Comparison of ENCODE assay signal across 16 cellular contexts in the genomic region with DNA sequence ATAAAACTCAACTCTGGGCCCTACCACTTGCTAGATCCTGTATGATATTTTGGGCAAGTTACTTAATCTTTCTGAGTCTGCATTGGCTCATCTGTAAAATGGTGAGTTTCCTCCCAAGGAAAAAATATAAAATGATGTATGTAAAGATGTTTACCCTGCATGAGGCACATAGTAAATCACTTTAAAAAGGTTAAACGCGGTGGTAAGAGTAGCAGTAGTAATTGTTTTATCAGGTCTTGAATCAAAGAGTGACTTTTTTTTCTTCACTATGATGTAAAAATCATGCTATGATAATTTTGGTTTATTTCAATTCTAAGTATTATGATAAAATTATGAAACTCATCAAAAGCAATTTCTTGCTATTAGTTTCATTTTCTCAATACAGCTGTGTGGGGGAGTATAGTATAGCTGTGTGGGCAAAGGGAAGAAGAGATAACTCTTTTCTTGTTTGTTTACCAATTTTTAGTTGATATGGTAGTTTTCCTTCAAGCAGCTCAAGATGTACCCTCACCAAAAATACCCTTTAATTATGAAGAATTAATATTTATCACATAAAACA. TPM values are rescaled to one million over a fixed set of nuclear protein-coding genes. Genes with fewer than 3 reads are reported as not detected.
DNase-seq lines count a peak whose midpoint lies in the region; ATAC-seq lines count a peak whose summit lies in the region.
"Had no signal": no experiment of that assay in that cellular context is flagged by ENCODE, and none has a peak within 500 bp of the region (broad histone marks: within the 10 kb centered on the region; RNA-seq: fewer than 3 reads in every experiment).

No MANE protein-coding gene starts in this region.

- peaks cover 0 to 2% (median 0%) of the 10 kb centered on the region in 7 donors for H3K9me3 Mint-ChIP-seq in CD4-positive, CD25-positive, alpha-beta regulatory T cell
- no peaks in the 10 kb centered on the region for H3K9me3 Mint-ChIP-seq in activated naive CD4-positive, alpha-beta T cell treated with anti-CD3 and anti-CD28 coated beads, Interleukin-2, amount 50 U/mL, for 72 hours

- H3K4me3 Mint-ChIP-seq in CD4-positive, CD25-positive, alpha-beta regulatory T cell: peak overlapping the region; percentile 66 to 93 (median 81)
- H3K4me3 Mint-ChIP-seq: brain had no signal

- H3K27ac Mint-ChIP-seq in CD4-positive, CD25-positive, alpha-beta regulatory T cell: peak overlapping the region; percentile 86 to 98 (median 88)
- peak overlapping the region; percentile 31 to 95 for H3K27ac Mint-ChIP-seq in activated naive CD4-positive, alpha-beta T cell treated with anti-CD3 and anti-CD28 coated beads, Interleukin-2, amount 50 U/mL, for 72 hours
- H3K27ac Mint-ChIP-seq: brain had no signal

- H3K36me3 ChIP-seq in CD4-positive, CD25-positive, alpha-beta regulatory T cell (ENCODE audit: control insufficient read depth, insufficient read depth, low read length): peaks cover 6% of the 10 kb centered on the region
- H3K36me3 ChIP-seq: lower lobe of right lung had no signal

- in situ Hi-C loops in KBM-7 (cut with MboI; ENCODE audit: low pct_unique_long_range_greater_than_20kb, low sequenced_read_pairs): no loop called here

- DNase-seq in CD4-positive, CD25-positive, alpha-beta regulatory T cell: peak in 2 of 3 donors; percentile 19 to 61
- no peak for DNase-seq in activated naive CD4-positive, alpha-beta T cell treated with anti-CD3 and anti-CD28 coated beads, Interleukin-2, amount 50 U/mL, for 72 hours (ENCODE audit: low spot score in 2 of 2)
- DNase-seq in NCI-H446 (lab: John Stamatoyannopoulos, UW): no peak
- DNase-seq in HT-29 (ENCODE audit: low spot score): no peak
- DNase-seq in KBM-7: no peak
- DNase-seq: hippocampal formation; lower lobe of right lung; NCI-H1436 treated with DMSO at 0.1 percent for 48 hours; NCI-H748 treated with DMSO at 0.1 percent for 48 hours; stimulated activated naive CD4-positive, alpha-beta T cell treated with Interleukin-2 at 50 U/mL for 16 hours had no signal

- peak overlapping the region; percentile 70 for H3K27ac ChIP-seq in CD4-positive, CD25-positive, alpha-beta regulatory T cell (ENCODE audit: insufficient read depth, low read length, poor library complexity, severe bottlenecking)
- H3K27ac ChIP-seq: lower lobe of right lung, parathyroid adenoma, SK-N-MC had no signal

- peak overlapping the region; percentile 83 for H3K4me3 ChIP-seq in CD4-positive, CD25-positive, alpha-beta regulatory T cell (ENCODE audit: low read depth, low read length)
- H3K4me3 ChIP-seq: lower lobe of right lung, SK-N-MC had no signal

- H3K9me3 ChIP-seq in CD4-positive, CD25-positive, alpha-beta regulatory T cell (ENCODE audit: control insufficient read depth in 2 of 2, low read length in 2 of 2): no peaks in the 10 kb centered on the region
- H3K9me3 ChIP-seq: lower lobe of right lung had no signal

- ATAC-seq in CD4-positive, CD25-positive, alpha-beta regulatory T cell (ENCODE audit: low read depth in 2 of 2): peak; percentile 73 to 77
- ATAC-seq in GM18498 (IDR thresholded peaks at IDR 0.05; ENCODE audit: unreplicated experiment) (peak; percentile 36), HG03378 (IDR thresholded peaks at IDR 0.05; ENCODE audit: unreplicated experiment) (peak; percentile 22), GM18520 (IDR thresholded peaks at IDR 0.05; ENCODE audit: unreplicated experiment) (no peak)
- peak in 1 of 2 donors; percentile 55 for ATAC-seq in activated naive CD4-positive, alpha-beta T cell treated with anti-CD3 and anti-CD28 coated beads, Interleukin-2, amount 50 U/mL, for 72 hours

- H3K27me3 ChIP-seq in CD4-positive, CD25-positive, alpha-beta regulatory T cell (ENCODE audit: control insufficient read depth, insufficient read depth, low read length): no peaks in the 10 kb centered on the region

- peaks cover 35% of the 10 kb centered on the region for H3K36me3 Mint-ChIP-seq in CD4-positive, CD25-positive, alpha-beta regulatory T cell
- peaks cover 0 to 9% of the 10 kb centered on the region in 2 donors for H3K36me3 Mint-ChIP-seq in activated naive CD4-positive, alpha-beta T cell treated with anti-CD3 and anti-CD28 coated beads, Interleukin-2, amount 50 U/mL, for 72 hours
- H3K36me3 Mint-ChIP-seq: brain had no signal

- H3K4me1 ChIP-seq in CD4-positive, CD25-positive, alpha-beta regulatory T cell (ENCODE audit: control insufficient read depth, insufficient read depth, low read length, poor library complexity, severe bottlenecking): peaks cover 79% of the 10 kb centered on the region
- H3K4me1 ChIP-seq: parathyroid adenoma had no signal

- H3K4me1 Mint-ChIP-seq in CD4-positive, CD25-positive, alpha-beta regulatory T cell: peaks cover 74 to 98% (median 89%) of the 10 kb centered on the region in 4 donors
- H3K4me1 Mint-ChIP-seq: brain had no signal

- H3K27me3 Mint-ChIP-seq in CD4-positive, CD25-positive, alpha-beta regulatory T cell: no peaks in the 10 kb centered on the region

RNA-seq across cellular contexts. Expression of a gene that starts 10.7 kb away (rescaled TPM):
- total RNA-seq in CD4-positive, CD25-positive, alpha-beta regulatory T cell: 261 TPM
- polyA plus RNA-seq in CD4-positive, CD25-positive, alpha-beta regulatory T cell: 100 to 1,000 TPM; 242 to 285 (median 260) TPM
- 100 to 1,000 TPM in 1 of 2 donors, 10 to 100 TPM in 1; 91.4 to 103 TPM for total RNA-seq in activated naive CD4-positive, alpha-beta T cell treated with anti-CD3 and anti-CD28 coated beads, Interleukin-2, amount 50 U/mL, for 72 hours
- total RNA-seq in HT-29 (2014; rRNA removed; shearing (Covaris generic)): not detected in 2 replicates

Comparison
In these comparisons a context has a peak if more than half of its experiments do, and no peak if none do; other contexts are left out.
1. DNase-seq: peak in CD4-positive, CD25-positive, alpha-beta regulatory T cell (2 of 3); none in activated naive CD4-positive, alpha-beta T cell treated with anti-CD3 and anti-CD28 coated beads, Interleukin-2, amount 50 U/mL, for 72 hours (0 of 2), NCI-H446 (0 of 2), HT-29 (single experiment) and KBM-7 (single experiment).
2. RNA of a gene that starts 10.7 kb away (total RNA-seq): 261 TPM in CD4-positive, CD25-positive, alpha-beta regulatory T cell (single experiment) and 91.4 to 103 TPM in activated naive CD4-positive, alpha-beta T cell treated with anti-CD3 and anti-CD28 coated beads, Interleukin-2, amount 50 U/mL, for 72 hours; not detected in HT-29; every median in the first group is over 10 times any median in the second.